ENCODE assay signal across 8 cellular contexts in genomic region chr1:198620951-198621824, GRCh38. TPM values are rescaled to one million over a fixed set of nuclear protein-coding genes. Genes with fewer than 3 reads are reported as not detected.
DNase-seq lines count a peak whose midpoint lies in the region; ATAC-seq and TF ChIP-seq lines count a peak whose summit lies in the region.

No MANE protein-coding gene starts in this region.

- H2BK120ac ChIP-seq in mesendoderm (ENCODE audit: low read depth, low read length), result no peak overlapping the region

- no peak overlapping the region for H4K5ac ChIP-seq in mesendoderm (ENCODE audit: low read length)

- no peak for TF ChIP-seq EP300 in suprapubic skin (IDR thresholded peaks at IDR 0.05)

- H3K56ac ChIP-seq in mesendoderm (ENCODE audit: low read length), result no peak overlapping the region

- TF ChIP-seq CTCF in suprapubic skin (IDR thresholded peaks at IDR 0.05), result no peak

- DNase-seq in RPMI8226 (peak; percentile 80), mesendoderm (no peak), suprapubic skin (ENCODE audit: low spot score in 2 of 2) (no peak), NCI-H2081 treated with DMSO at 0.1 percent for 48 hours (lab: John Stamatoyannopoulos, UW) (no peak)
- peak; percentile 56 to 79 for DNase-seq in activated naive CD4-positive, alpha-beta T cell treated with anti-CD3 and anti-CD28 coated beads, Interleukin-2, amount 50 U/mL, for 72 hours (ENCODE audit: low spot score in 2 of 2)
- DNase-seq in stimulated activated CD4-positive, alpha-beta T cell treated with anti-CD3 and anti-CD28 coated beads, Interleukin-15, amount 100 ng/mL, for 24 hours, result peak; percentile 77

- H3K9me3 ChIP-seq in suprapubic skin, result no peaks in the 10 kb centered on the region

- no peak overlapping the region for H3K23ac ChIP-seq in mesendoderm (ENCODE audit: low read length)

- no CpG with 5 or more reads among the region's 10 CpGs for WGBS in mesendoderm (ENCODE audit: extremely low coverage, insufficient coverage, low lambda C conversion rate)
- 80% methylated on average over 7 of the region's 10 CpGs for WGBS in suprapubic skin

- H3K4me1 ChIP-seq in mesendoderm (ENCODE audit: control insufficient read depth, low read depth, low read length) (no peaks in the 10 kb centered on the region), suprapubic skin (no peaks in the 10 kb centered on the region)

- H3K36me3 ChIP-seq in mesendoderm (ENCODE audit: control insufficient read depth, insufficient read depth, low read length), result no peaks in the 10 kb centered on the region
- H3K36me3 ChIP-seq in suprapubic skin, result no peaks in the 10 kb centered on the region

- no peak overlapping the region for H3K18ac ChIP-seq in mesendoderm (ENCODE audit: low read length)

- no peak overlapping the region for H3K4me3 ChIP-seq in mesendoderm (ENCODE audit: low read length)
- H3K4me3 ChIP-seq in suprapubic skin, result no peak overlapping the region

- no peaks in the 10 kb centered on the region for H3K79me2 ChIP-seq in mesendoderm (ENCODE audit: control insufficient read depth, insufficient read depth, low read length)

- no peak overlapping the region for H4K8ac ChIP-seq in mesendoderm (ENCODE audit: low read depth, low read length)

- no peak overlapping the region for H3K4ac ChIP-seq in mesendoderm (ENCODE audit: low read depth, low read length)

- ATAC-seq in GM18511 (IDR thresholded peaks at IDR 0.05; ENCODE audit: unreplicated experiment), result peak; percentile 79
- ATAC-seq in HG02852 (IDR thresholded peaks at IDR 0.05; ENCODE audit: unreplicated experiment), result peak; percentile 76
- ATAC-seq in activated naive CD4-positive, alpha-beta T cell treated with anti-CD3 and anti-CD28 coated beads, Interleukin-2, amount 50 U/mL, for 72 hours, result peak; percentile 75 to 81

- TF ChIP-seq POLR2A in suprapubic skin (IDR thresholded peaks at IDR 0.05), result no peak

- H2BK5ac ChIP-seq in mesendoderm (ENCODE audit: low read length), result no peak overlapping the region

- H3K27me3 ChIP-seq in mesendoderm (ENCODE audit: insufficient read depth, low read length, poor library complexity), result no peaks in the 10 kb centered on the region
- H3K27me3 ChIP-seq in suprapubic skin, result no peaks in the 10 kb centered on the region

- H2BK15ac ChIP-seq in mesendoderm (replicated peaks; ENCODE audit: low read depth), result no peak overlapping the region

- H3K79me1 ChIP-seq in mesendoderm (ENCODE audit: low read length), result no peaks in the 10 kb centered on the region

- peak overlapping the region; percentile 94 for H3K27ac Mint-ChIP-seq in activated naive CD4-positive, alpha-beta T cell treated with anti-CD3 and anti-CD28 coated beads, Interleukin-2, amount 50 U/mL, for 72 hours

- no peak overlapping the region for H2AK5ac ChIP-seq in mesendoderm (ENCODE audit: low read length)

- H3K27ac ChIP-seq in mesendoderm (ENCODE audit: low read depth, low read length), result no peak overlapping the region
- H3K27ac ChIP-seq in suprapubic skin, result no peak overlapping the region

- H3K9ac ChIP-seq in mesendoderm (ENCODE audit: low read length), result no peak overlapping the region

- peaks cover 2 to 5% of the 10 kb centered on the region in 2 donors for H3K9me3 Mint-ChIP-seq in activated naive CD4-positive, alpha-beta T cell treated with anti-CD3 and anti-CD28 coated beads, Interleukin-2, amount 50 U/mL, for 72 hours

- no peak overlapping the region for H3K4me2 ChIP-seq in mesendoderm (ENCODE audit: low read length)

- H3K36me3 Mint-ChIP-seq in activated naive CD4-positive, alpha-beta T cell treated with anti-CD3 and anti-CD28 coated beads, Interleukin-2, amount 50 U/mL, for 72 hours, result peaks cover 0 to 2% of the 10 kb centered on the region in 2 donors

RNA-seq across cellular contexts. Expression of gene PTPRC, which starts 17.7 kb away (rescaled TPM):
- total RNA-seq in activated naive CD4-positive, alpha-beta T cell treated with anti-CD3 and anti-CD28 coated beads, Interleukin-2, amount 50 U/mL, for 72 hours, result 100 to 1,000 TPM; 433 to 644 TPM
- polyA plus RNA-seq in mesendoderm (2013, experiment 1 of 2), result not detected
- under 0.01 TPM for polyA plus RNA-seq in mesendoderm (2013, experiment 2 of 2)
- 10 to 100 TPM in 1 of 4 donors, 1 to 10 TPM in 3; 4.7 to 11.4 (median 6.7) TPM for total RNA-seq in suprapubic skin

Comparison
In these comparisons a context has a peak if more than half of its experiments do, and no peak if none do; other contexts are left out.
1. DNase-seq: peak in RPMI8226 (single experiment), activated naive CD4-positive, alpha-beta T cell treated with anti-CD3 and anti-CD28 coated beads, Interleukin-2, amount 50 U/mL, for 72 hours (2 of 2) and stimulated activated CD4-positive, alpha-beta T cell treated with anti-CD3 and anti-CD28 coated beads, Interleukin-15, amount 100 ng/mL, for 24 hours (single experiment); none in mesendoderm (single experiment), suprapubic skin (0 of 2) and NCI-H2081 treated with DMSO at 0.1 percent for 48 hours (single experiment).
2. RNA of gene PTPRC, which starts 17.7 kb away (total RNA-seq): 433 to 644 TPM in activated naive CD4-positive, alpha-beta T cell treated with anti-CD3 and anti-CD28 coated beads, Interleukin-2, amount 50 U/mL, for 72 hours; 4.7 to 11.4 TPM in suprapubic skin; every median in the first group is over 10 times any median in the second.
3. Peak in every context shown above with its lines, with median percentiles within 50 percentile points of each other: ATAC-seq.